11 cellular contexts compared by ENCODE assay signal in genomic region chr5:67208403-67208802, GRCh38. TPM values are rescaled to one million over a fixed set of nuclear protein-coding genes. Genes with fewer than 3 reads are reported as not detected.
A peak's percentile ranks its signal among the peaks of the same experiment; 100 is the strongest.
DNase-seq lines count a peak whose midpoint lies in the region; ATAC-seq, FAIRE-seq and TF ChIP-seq lines count a peak whose summit lies in the region.
"Had no signal": no experiment of that assay in that cellular context is flagged by ENCODE, and none has a peak within 500 bp of the region (broad histone marks: within the 10 kb centered on the region; RNA-seq: fewer than 3 reads in every experiment).

No MANE protein-coding gene starts in this region.

- peak overlapping the region; percentile 90 for H3K27ac Mint-ChIP-seq in CD4-positive, alpha-beta T cell
- H3K27ac Mint-ChIP-seq in T-helper 17 cell (peak overlapping the region; percentile 94), immature natural killer cell (peak overlapping the region in 5 of 6 donors; percentile 60 to 94 (median 87))
- H3K27ac Mint-ChIP-seq: progenitor cell of endocrine pancreas had no signal

- peak overlapping the region; percentile 42 to 57; a peak in 5 of 6 replicates for H3K27ac ChIP-seq in A549
- peak overlapping the region; percentile 9 for H3K27ac ChIP-seq in CD4-positive, alpha-beta T cell (ENCODE audit: low read depth, low read length)
- H3K27ac ChIP-seq: adrenal gland had no signal

- POLR2A ChIA-PET in A549 (lab: Yijun Ruan, JAX): interaction anchor here (1.4 kb wide), 1 partner anchor 42 kb away, joined by 5 read pairs; no protein-coding TSS in a partner anchor
- POLR2A ChIA-PET in CD4-positive, alpha-beta T cell (lab: Charles Lee): interaction anchor here (0.6 to 8.2 kb wide), 4 partner anchors 13 to 187 kb away, joined by 3 to 275 read pairs (median 6); no protein-coding TSS in a partner anchor

- TF ChIP-seq CTCF in A549 (IDR thresholded peaks at IDR 0.05): no peak
- no peak for TF ChIP-seq CTCF in CD4-positive, alpha-beta T cell (IDR thresholded peaks at IDR 0.05)

- WGBS in A549 (ENCODE audit: missing lambda C conversion rate): 89% methylated on average over 3 of the region's 3 CpGs

- CTCF ChIA-PET in A549 (lab: Yijun Ruan, JAX): interaction anchor here (0.6 to 11.7 kb wide), 37 partner anchors 10 to 1318 kb away, joined by 3 to 190 read pairs (median 4); partner anchors contain the start of gene CD180
- CTCF ChIA-PET in CD4-positive, alpha-beta T cell (lab: Charles Lee): interaction anchor here (0.5 to 8.1 kb wide), 13 partner anchors 13 to 1064 kb away, joined by 3 to 74 read pairs (median 5); partner anchors contain the start of gene PIK3R1

- H3K4me3 ChIP-seq in A549: no peak overlapping the region
- H3K4me3 ChIP-seq: adrenal gland had no signal

- H3K36me3 Mint-ChIP-seq in CD4-positive, alpha-beta T cell (ENCODE audit: low read depth): no peaks in the 10 kb centered on the region
- H3K36me3 Mint-ChIP-seq in T-helper 17 cell (ENCODE audit: low read depth) (no peaks in the 10 kb centered on the region), immature natural killer cell (no peaks in the 10 kb centered on the region)

- no peaks in the 10 kb centered on the region for H3K9me3 Mint-ChIP-seq in CD4-positive, alpha-beta T cell
- no peaks in the 10 kb centered on the region for H3K9me3 Mint-ChIP-seq in immature natural killer cell

- H3K27me3 Mint-ChIP-seq in CD4-positive, alpha-beta T cell: no peaks in the 10 kb centered on the region
- H3K27me3 Mint-ChIP-seq in T-helper 17 cell (no peaks in the 10 kb centered on the region), immature natural killer cell (ENCODE audit: low read depth in 3 of 3) (peaks cover 2 to 4% (median 2%) of the 10 kb centered on the region in 3 donors)

- peaks cover 33% of the 10 kb centered on the region for H3K4me1 ChIP-seq in A549
- H3K4me1 ChIP-seq: adrenal gland had no signal

- intact Hi-C loops in CD4-positive, alpha-beta T cell (cut with DNase I, micrococcal nuclease): loop anchor here in 1 of 2 experiments (2.0 kb wide), 1 partner anchor 220 kb away; no protein-coding TSS in a partner anchor

- H3K4me2 ChIP-seq in A549: no peak overlapping the region

- no peaks in the 10 kb centered on the region for H3K27me3 ChIP-seq in CD4-positive, alpha-beta T cell (ENCODE audit: control insufficient read depth, insufficient read depth, low read length)
- H3K27me3 ChIP-seq: adrenal gland had no signal

- no peak for FAIRE-seq in A549 (lab: Jason Lieb, UNC)

- no peaks in the 10 kb centered on the region for H3K9me3 ChIP-seq in A549
- no peaks in the 10 kb centered on the region for H3K9me3 ChIP-seq in CD4-positive, alpha-beta T cell (ENCODE audit: control insufficient read depth, low read length)
- no peaks in the 10 kb centered on the region for H3K9me3 ChIP-seq in T-helper 17 cell (ENCODE audit: control insufficient read depth, low read length, poor library complexity, severe bottlenecking)
- H3K9me3 ChIP-seq: adrenal gland had no signal

- peaks cover 64% of the 10 kb centered on the region for H3K4me1 Mint-ChIP-seq in CD4-positive, alpha-beta T cell (ENCODE audit: low read depth)
- H3K4me1 Mint-ChIP-seq in T-helper 17 cell (peaks cover 55% of the 10 kb centered on the region), immature natural killer cell (peaks cover 47 to 63% of the 10 kb centered on the region in 2 donors)

- no peak for ATAC-seq in A549
- no peak for ATAC-seq in CD4-positive, alpha-beta T cell (ENCODE audit: poor library complexity)
- ATAC-seq in T-helper 17 cell: no peak

- no peak for TF ChIP-seq RAD21 in A549 (conservative IDR thresholded peaks at IDR 0.05 in 1 of 2, IDR thresholded peaks at IDR 0.05 in 1 of 2)

- TF ChIP-seq EP300 in A549 (IDR thresholded peaks at IDR 0.05): no peak

- H3K4me3 Mint-ChIP-seq in CD4-positive, alpha-beta T cell: no peak overlapping the region
- no peak overlapping the region for H3K4me3 Mint-ChIP-seq in T-helper 17 cell
- no peak overlapping the region for H3K4me3 Mint-ChIP-seq in immature natural killer cell

- DNase-seq in A549 (ENCODE audit: low read depth in 1 of 2, low spot score in 1 of 2): no peak
- DNase-seq in CD4-positive, alpha-beta T cell: no peak
- DNase-seq in T-helper 17 cell: no peak
- DNase-seq in immature natural killer cell: no peak
- DNase-seq in hippocampal formation (lab: John Stamatoyannopoulos, UW): no peak
- DNase-seq in LoVo (ENCODE audit: low spot score): no peak
- no peak for DNase-seq in OCI-M2 (lab: John Stamatoyannopoulos, UW; ENCODE audit: unreplicated experiment)
- DNase-seq: left cardiac atrium; stimulated activated CD4-positive, alpha-beta T cell treated with anti-CD3 and anti-CD28 coated beads, Interleukin-12 subunit alpha, Interleukin-12 subunit beta, amount 100 ng/mL, for 4 hours had no signal

- no peak for TF ChIP-seq POLR2A in A549 (IDR thresholded peaks at IDR 0.05; ENCODE audit: low read length)

TF ChIP-seq in A549, 52 proteins besides CTCF, POLR2A, EP300 and RAD21:
- TF ChIP-seq, protein P1, sequence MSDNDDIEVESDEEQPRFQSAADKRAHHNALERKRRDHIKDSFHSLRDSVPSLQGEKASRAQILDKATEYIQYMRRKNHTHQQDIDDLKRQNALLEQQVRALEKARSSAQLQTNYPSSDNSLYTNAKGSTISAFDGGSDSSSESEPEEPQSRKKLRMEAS (IDR thresholded peaks at IDR 0.05): no peak
- no peak for TF ChIP-seq HEYL (CRISPR knock-in tag; IDR thresholded peaks at IDR 0.05)
- no peak for TF ChIP-seq JUN (IDR thresholded peaks at IDR 0.05)
- TF ChIP-seq HOXB13 (CRISPR knock-in tag; IDR thresholded peaks at IDR 0.05; ENCODE audit: low read depth): no peak
- TF ChIP-seq EHMT2 (IDR thresholded peaks at IDR 0.05; ENCODE audit: low read depth): no peak
- no peak for TF ChIP-seq NR3C1 (IDR thresholded peaks at IDR 0.05)
- no peak for TF ChIP-seq KDM1A (IDR thresholded peaks at IDR 0.05; ENCODE audit: low read depth)

RNA-seq across cellular contexts. Expression of gene CD180, which starts 11.8 kb away (rescaled TPM):
- polyA plus RNA-seq in A549 (2011; rRNA removed) (not detected in 2 replicates), A549 (2017; fragmentation: RNase III; extraction: RNeasy Plus Mini Kit Qiagen cat#74134 plus additional on column Dnase treatment) (0.01 TPM in 1 of 3 replicates, not detected in the others), immature natural killer cell (1 to 10 TPM in 1 of 3 donors, under 1 TPM in 2; 0.52 to 1.7 (median 0.63) TPM)
- not detected in 2 replicates for polyA plus RNA-seq in A549 (2012; cell fraction: cytosol; rRNA removed)
- polyA plus RNA-seq in A549 (2012; cell fraction: nucleus; rRNA removed): not detected in 2 replicates
- polyA minus RNA-seq in A549 (2011; rRNA and poly(A)+ RNA removed): not detected in 2 replicates
- total RNA-seq in CD4-positive, alpha-beta T cell: under 1 TPM in 1 of 2 experiments, not detected in 1; 0.08 TPM
- 1 to 10 TPM in 1 of 2 donors, under 1 TPM in 1; 0.05 to 1.3 TPM for total RNA-seq in T-helper 17 cell
- total RNA-seq: progenitor cell of endocrine pancreas had no signal
